In genomic region chr7:37714606-37715005, GRCh38 we compare ENCODE assay signal across 20 cellular contexts. TPM values are rescaled to one million over a fixed set of nuclear protein-coding genes. Genes with fewer than 3 reads are reported as not detected.
"Had no signal": no experiment of that assay in that cellular context is flagged by ENCODE, and none has a peak within 500 bp of the region (broad histone marks: within the 10 kb centered on the region; RNA-seq: fewer than 3 reads in every experiment).

No MANE protein-coding gene starts in this region.

- H3K9me3 ChIP-seq: right lobe of liver had no signal

- H3K27me3 Mint-ChIP-seq: activated naive CD8-positive, alpha-beta T cell treated with anti-CD3 and anti-CD28 coated beads for 36 hours; dendritic cell treated with granulocyte-macrophage colony-stimulating factor and Interleukin-4, amounts not matched to agents 40 ng/mL and 50 ng/mL, for 4 days; progenitor cell of endocrine pancreas had no signal

- H3K4me3 ChIP-seq: right lobe of liver had no signal

- H3K4me3 Mint-ChIP-seq: activated CD4-positive, alpha-beta memory T cell treated with anti-CD3 and anti-CD28 coated beads, Interleukin-2, amount 10 ng/mL, durations not matched to agents 7 days and 5 days; activated naive CD8-positive, alpha-beta T cell treated with anti-CD3 and anti-CD28 coated beads for 36 hours; dendritic cell treated with granulocyte-macrophage colony-stimulating factor and Interleukin-4, amounts not matched to agents 40 ng/mL and 50 ng/mL, for 4 days; immature natural killer cell; naive thymus-derived CD8-positive, alpha-beta T cell had no signal

- H3K27ac Mint-ChIP-seq: activated CD4-positive, alpha-beta memory T cell treated with anti-CD3 and anti-CD28 coated beads, Interleukin-2, amount 10 ng/mL, durations not matched to agents 7 days and 5 days; activated naive CD8-positive, alpha-beta T cell treated with anti-CD3 and anti-CD28 coated beads for 36 hours; dendritic cell treated with granulocyte-macrophage colony-stimulating factor and Interleukin-4, amounts not matched to agents 40 ng/mL and 50 ng/mL, for 4 days; naive thymus-derived CD8-positive, alpha-beta T cell; progenitor cell of endocrine pancreas had no signal

- H3K36me3 Mint-ChIP-seq: activated naive CD8-positive, alpha-beta T cell treated with anti-CD3 and anti-CD28 coated beads for 36 hours had no signal

- DNase-seq: activated CD4-positive, alpha-beta memory T cell treated with anti-CD3 and anti-CD28 coated beads, Interleukin-2, amount 10 ng/mL, durations not matched to agents 7 days and 5 days; activated CD4-positive, CD25-positive, alpha-beta regulatory T cell treated with anti-CD3 and anti-CD28 coated beads, Interleukin-2, amount 50 U/mL, for 72 hours; activated gamma-delta T cell treated with Interleukin-2 at 50 U/mL for 16 hours; activated naive CD8-positive, alpha-beta T cell treated with anti-CD3 and anti-CD28 coated beads for 36 hours; activated T-cell treated with anti-CD3 and anti-CD28 coated beads, Interleukin-2, amount 50 U/mL, for 48 hours; brain microvascular endothelial cell; cerebellar nuclear complex; erythroblast; immature natural killer cell; left cardiac atrium; naive thymus-derived CD8-positive, alpha-beta T cell; nucleus accumbens; right lobe of liver; stimulated activated CD4-positive, alpha-beta T cell treated with anti-CD3 and anti-CD28 coated beads, Interleukin-2, amount 100 ng/mL, for 24 hours; stimulated activated naive CD4-positive, alpha-beta T cell treated with Interleukin-2 at 50 U/mL for 16 hours; trophoblast cell had no signal

- H3K4me1 ChIP-seq: right lobe of liver had no signal

- H3K36me3 ChIP-seq: brain microvascular endothelial cell, right lobe of liver had no signal

- H3K27me3 ChIP-seq: brain microvascular endothelial cell, right lobe of liver had no signal

- H3K9me3 Mint-ChIP-seq: activated CD4-positive, alpha-beta memory T cell treated with anti-CD3 and anti-CD28 coated beads, Interleukin-2, amount 10 ng/mL, durations not matched to agents 7 days and 5 days; activated naive CD8-positive, alpha-beta T cell treated with anti-CD3 and anti-CD28 coated beads for 36 hours; dendritic cell treated with granulocyte-macrophage colony-stimulating factor and Interleukin-4, amounts not matched to agents 40 ng/mL and 50 ng/mL, for 4 days; naive thymus-derived CD8-positive, alpha-beta T cell had no signal

- H3K27ac ChIP-seq: brain microvascular endothelial cell, right lobe of liver had no signal

RNA-seq across cellular contexts. Expression of gene GPR141, which starts 31.0 kb away (rescaled TPM):
- total RNA-seq: activated CD4-positive, alpha-beta memory T cell treated with anti-CD3 and anti-CD28 coated beads, Interleukin-2, amount 10 ng/mL, durations not matched to agents 7 days and 5 days; activated naive CD8-positive, alpha-beta T cell treated with anti-CD3 and anti-CD28 coated beads for 36 hours; glomerular endothelial cell; lung microvascular endothelial cell; naive thymus-derived CD8-positive, alpha-beta T cell had no signal
